ENCODE assay signal across 11 cellular contexts in the genomic region with DNA sequence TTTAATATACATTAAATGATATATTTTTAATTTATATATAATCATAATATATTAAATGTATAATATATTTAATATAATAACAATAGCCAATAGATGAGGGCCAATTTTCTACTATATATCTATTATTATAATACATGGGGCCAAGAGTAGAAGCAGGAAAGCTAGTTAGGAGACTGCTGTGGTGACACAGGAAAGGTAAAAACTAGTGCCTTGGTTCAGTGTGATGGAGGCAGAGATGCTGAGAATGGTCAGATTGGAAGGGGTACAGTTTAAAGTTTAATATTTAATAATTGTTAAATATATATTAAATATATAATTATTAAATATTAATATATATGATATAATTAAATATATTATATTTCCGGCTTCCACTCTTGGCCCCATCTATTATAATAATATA.
"Had no signal": no experiment of that assay in that cellular context is flagged by ENCODE, and none has a peak within 500 bp of the region (broad histone marks: within the 10 kb centered on the region; RNA-seq: fewer than 3 reads in every experiment).

No MANE protein-coding gene starts in this region.

- H3K9me3 ChIP-seq: HAP-1 had no signal

- H3K4me3 Mint-ChIP-seq: GM23338, H9, HFFc6 had no signal

- H3K27ac ChIP-seq: GM23248 had no signal

- H3K27ac Mint-ChIP-seq: GM23338, HFFc6 had no signal

- H3K4me2 ChIP-seq: GM23338 had no signal

- H3K36me3 ChIP-seq: HAP-1 had no signal

- FAIRE-seq: H1, H54 had no signal

- H3K4me3 ChIP-seq: GM23248, GM23338, HAP-1 had no signal

- ATAC-seq: GM23338, HCT116 had no signal

- H3K9me3 Mint-ChIP-seq: HFFc6 had no signal

- DNase-seq: GM23248, GOT3, H7, H9, HCEC 1CT, HFFc6 had no signal
